In the genomic region with DNA sequence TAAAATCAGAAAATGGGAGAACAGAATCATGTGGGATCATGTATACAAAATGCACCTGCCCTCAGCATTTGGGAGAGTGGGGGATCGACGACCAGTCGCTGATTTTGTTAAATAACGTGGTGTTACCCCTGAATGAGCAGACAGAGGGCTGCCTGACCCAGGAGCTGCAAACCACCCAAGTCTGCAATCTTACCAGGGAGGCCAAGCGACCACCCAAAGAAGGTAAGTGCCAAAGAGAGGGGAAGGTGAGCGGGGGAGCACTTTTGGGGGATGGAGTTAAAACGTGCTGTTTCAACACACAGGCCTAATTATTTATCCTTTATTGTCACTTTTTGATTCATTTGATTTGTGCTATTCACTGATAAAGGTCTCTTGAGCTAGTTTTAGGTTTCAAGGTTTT, we compare ENCODE assay signal across 1 cellular context.
TF ChIP-seq lines count a peak whose summit lies in the region.

No MANE protein-coding gene starts in this region.

TF ChIP-seq in GM23338, 12 proteins besides CTCF, POLR2A, EP300 and RAD21 (continued from another document):
- TF ChIP-seq, protein P1, sequence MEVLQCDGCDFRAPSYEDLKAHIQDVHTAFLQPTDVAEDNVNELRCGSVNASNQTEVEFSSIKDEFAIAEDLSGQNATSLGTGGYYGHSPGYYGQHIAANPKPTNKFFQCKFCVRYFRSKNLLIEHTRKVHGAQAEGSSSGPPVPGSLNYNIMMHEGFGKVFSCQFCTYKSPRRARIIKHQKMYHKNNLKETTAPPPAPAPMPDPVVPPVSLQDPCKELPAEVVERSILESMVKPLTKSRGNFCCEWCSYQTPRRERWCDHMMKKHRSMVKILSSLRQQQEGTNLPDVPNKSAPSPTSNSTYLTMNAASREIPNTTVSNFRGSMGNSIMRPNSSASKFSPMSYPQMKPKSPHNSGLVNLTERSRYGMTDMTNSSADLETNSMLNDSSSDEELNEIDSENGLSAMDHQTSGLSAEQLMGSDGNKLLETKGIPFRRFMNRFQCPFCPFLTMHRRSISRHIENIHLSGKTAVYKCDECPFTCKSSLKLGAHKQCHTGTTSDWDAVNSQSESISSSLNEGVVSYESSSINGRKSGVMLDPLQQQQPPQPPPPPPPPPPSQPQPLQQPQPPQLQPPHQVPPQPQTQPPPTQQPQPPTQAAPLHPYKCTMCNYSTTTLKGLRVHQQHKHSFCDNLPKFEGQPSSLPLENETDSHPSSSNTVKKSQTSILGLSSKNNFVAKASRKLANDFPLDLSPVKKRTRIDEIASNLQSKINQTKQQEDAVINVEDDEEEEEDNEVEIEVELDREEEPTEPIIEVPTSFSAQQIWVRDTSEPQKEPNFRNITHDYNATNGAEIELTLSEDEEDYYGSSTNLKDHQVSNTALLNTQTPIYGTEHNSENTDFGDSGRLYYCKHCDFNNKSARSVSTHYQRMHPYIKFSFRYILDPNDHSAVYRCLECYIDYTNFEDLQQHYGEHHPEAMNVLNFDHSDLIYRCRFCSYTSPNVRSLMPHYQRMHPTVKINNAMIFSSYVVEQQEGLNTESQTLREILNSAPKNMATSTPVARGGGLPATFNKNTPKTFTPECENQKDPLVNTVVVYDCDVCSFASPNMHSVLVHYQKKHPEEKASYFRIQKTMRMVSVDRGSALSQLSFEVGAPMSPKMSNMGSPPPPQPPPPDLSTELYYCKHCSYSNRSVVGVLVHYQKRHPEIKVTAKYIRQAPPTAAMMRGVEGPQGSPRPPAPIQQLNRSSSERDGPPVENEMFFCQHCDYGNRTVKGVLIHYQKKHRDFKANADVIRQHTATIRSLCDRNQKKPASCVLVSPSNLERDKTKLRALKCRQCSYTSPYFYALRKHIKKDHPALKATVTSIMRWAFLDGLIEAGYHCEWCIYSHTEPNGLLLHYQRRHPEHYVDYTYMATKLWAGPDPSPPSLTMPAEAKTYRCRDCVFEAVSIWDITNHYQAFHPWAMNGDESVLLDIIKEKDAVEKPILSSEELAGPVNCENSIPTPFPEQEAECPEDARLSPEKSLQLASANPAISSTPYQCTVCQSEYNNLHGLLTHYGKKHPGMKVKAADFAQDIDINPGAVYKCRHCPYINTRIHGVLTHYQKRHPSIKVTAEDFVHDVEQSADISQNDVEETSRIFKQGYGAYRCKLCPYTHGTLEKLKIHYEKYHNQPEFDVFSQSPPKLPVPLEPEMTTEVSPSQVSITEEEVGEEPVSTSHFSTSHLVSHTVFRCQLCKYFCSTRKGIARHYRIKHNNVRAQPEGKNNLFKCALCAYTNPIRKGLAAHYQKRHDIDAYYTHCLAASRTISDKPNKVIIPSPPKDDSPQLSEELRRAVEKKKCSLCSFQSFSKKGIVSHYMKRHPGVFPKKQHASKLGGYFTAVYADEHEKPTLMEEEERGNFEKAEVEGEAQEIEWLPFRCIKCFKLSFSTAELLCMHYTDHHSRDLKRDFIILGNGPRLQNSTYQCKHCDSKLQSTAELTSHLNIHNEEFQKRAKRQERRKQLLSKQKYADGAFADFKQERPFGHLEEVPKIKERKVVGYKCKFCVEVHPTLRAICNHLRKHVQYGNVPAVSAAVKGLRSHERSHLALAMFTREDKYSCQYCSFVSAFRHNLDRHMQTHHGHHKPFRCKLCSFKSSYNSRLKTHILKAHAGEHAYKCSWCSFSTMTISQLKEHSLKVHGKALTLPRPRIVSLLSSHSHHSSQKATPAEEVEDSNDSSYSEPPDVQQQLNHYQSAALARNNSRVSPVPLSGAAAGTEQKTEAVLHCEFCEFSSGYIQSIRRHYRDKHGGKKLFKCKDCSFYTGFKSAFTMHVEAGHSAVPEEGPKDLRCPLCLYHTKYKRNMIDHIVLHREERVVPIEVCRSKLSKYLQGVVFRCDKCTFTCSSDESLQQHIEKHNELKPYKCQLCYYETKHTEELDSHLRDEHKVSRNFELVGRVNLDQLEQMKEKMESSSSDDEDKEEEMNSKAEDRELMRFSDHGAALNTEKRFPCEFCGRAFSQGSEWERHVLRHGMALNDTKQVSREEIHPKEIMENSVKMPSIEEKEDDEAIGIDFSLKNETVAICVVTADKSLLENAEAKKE (CRISPR knock-in tag; IDR thresholded peaks at IDR 0.05): no peak
- TF ChIP-seq EZH2phosphoT487 (IDR thresholded peaks at IDR 0.05; ENCODE audit: unreplicated experiment) (no peak), ZNF331 (CRISPR knock-in tag; IDR thresholded peaks at IDR 0.05; ENCODE audit: low read depth) (no peak), EZH2 (IDR thresholded peaks at IDR 0.05; ENCODE audit: low read depth, unreplicated experiment) (no peak), POLR2AphosphoS5 (IDR thresholded peaks at IDR 0.05; ENCODE audit: low read depth) (no peak), NANOG (IDR thresholded peaks at IDR 0.05; ENCODE audit: borderline replicate concordance) (no peak)
- TF ChIP-seq, protein P2, sequence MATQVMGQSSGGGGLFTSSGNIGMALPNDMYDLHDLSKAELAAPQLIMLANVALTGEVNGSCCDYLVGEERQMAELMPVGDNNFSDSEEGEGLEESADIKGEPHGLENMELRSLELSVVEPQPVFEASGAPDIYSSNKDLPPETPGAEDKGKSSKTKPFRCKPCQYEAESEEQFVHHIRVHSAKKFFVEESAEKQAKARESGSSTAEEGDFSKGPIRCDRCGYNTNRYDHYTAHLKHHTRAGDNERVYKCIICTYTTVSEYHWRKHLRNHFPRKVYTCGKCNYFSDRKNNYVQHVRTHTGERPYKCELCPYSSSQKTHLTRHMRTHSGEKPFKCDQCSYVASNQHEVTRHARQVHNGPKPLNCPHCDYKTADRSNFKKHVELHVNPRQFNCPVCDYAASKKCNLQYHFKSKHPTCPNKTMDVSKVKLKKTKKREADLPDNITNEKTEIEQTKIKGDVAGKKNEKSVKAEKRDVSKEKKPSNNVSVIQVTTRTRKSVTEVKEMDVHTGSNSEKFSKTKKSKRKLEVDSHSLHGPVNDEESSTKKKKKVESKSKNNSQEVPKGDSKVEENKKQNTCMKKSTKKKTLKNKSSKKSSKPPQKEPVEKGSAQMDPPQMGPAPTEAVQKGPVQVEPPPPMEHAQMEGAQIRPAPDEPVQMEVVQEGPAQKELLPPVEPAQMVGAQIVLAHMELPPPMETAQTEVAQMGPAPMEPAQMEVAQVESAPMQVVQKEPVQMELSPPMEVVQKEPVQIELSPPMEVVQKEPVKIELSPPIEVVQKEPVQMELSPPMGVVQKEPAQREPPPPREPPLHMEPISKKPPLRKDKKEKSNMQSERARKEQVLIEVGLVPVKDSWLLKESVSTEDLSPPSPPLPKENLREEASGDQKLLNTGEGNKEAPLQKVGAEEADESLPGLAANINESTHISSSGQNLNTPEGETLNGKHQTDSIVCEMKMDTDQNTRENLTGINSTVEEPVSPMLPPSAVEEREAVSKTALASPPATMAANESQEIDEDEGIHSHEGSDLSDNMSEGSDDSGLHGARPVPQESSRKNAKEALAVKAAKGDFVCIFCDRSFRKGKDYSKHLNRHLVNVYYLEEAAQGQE (IDR thresholded peaks at IDR 0.05; ENCODE audit: unreplicated experiment): no peak
